8 cellular contexts compared by ENCODE assay signal in genomic region chr17:40111221-40112128, GRCh38. TPM values are rescaled to one million over a fixed set of nuclear protein-coding genes. Genes with fewer than 3 reads are reported as not detected.
DNase-seq lines count a peak whose midpoint lies in the region; ATAC-seq and TF ChIP-seq lines count a peak whose summit lies in the region.

No MANE protein-coding gene starts in this region.

- peak overlapping the region; percentile 69 for H3K27ac Mint-ChIP-seq in activated B cell treated with CpG ODN at 0.5 μM for 24 hours

- no peaks in the 10 kb centered on the region for H3K9me3 Mint-ChIP-seq in activated B cell treated with CpG ODN at 0.5 μM for 24 hours

- H3K4me1 Mint-ChIP-seq in activated B cell treated with CpG ODN at 0.5 μM for 24 hours = peaks cover 69% of the 10 kb centered on the region

- TF ChIP-seq CTCF in activated B cell treated with CpG ODN at 0.5 μM for 24 hours (IDR thresholded peaks at IDR 0.05) (no peak), choroid plexus epithelial cell (conservative IDR thresholded peaks at IDR 0.05; ENCODE audit: low read depth, low read length) (peak; percentile 82)

- H3K36me3 Mint-ChIP-seq in activated B cell treated with CpG ODN at 0.5 μM for 24 hours (ENCODE audit: low read depth) = no peaks in the 10 kb centered on the region

- intact Hi-C loops in activated B cell treated with CpG ODN at 0.5 μM for 24 hours (cut with micrococcal nuclease) = loop anchor here (1.0 to 5.0 kb wide), 7 partner anchors 12 to 98 kb away; partner anchors contain the start of gene THRA

- H3K4me3 ChIP-seq in choroid plexus epithelial cell (ENCODE audit: low read depth, low read length) = peak overlapping the region; percentile 26

- peak overlapping the region; percentile 51 for H3K4me3 Mint-ChIP-seq in activated B cell treated with CpG ODN at 0.5 μM for 24 hours

- CTCF ChIA-PET in activated B cell treated with CpG ODN at 0.5 μM for 24 hours (lab: Charles Lee) = interaction anchor here (0.6 to 6.8 kb wide), 18 partner anchors 8 to 183 kb away, joined by 3 to 116 read pairs (median 14); partner anchors contain the start of genes MED24, MSL1, NR1D1 and THRA

- POLR2A ChIA-PET in activated B cell treated with CpG ODN at 0.5 μM for 24 hours (lab: Charles Lee) = interaction anchor here (0.6 to 5.9 kb wide), 16 partner anchors 10 to 1566 kb away, joined by 3 to 113 read pairs (median 4); partner anchors contain the start of genes CASC3, MED24, MSL1 and NR1D1

- DNase-seq in GDM1 (lab: John Stamatoyannopoulos, UW) (peak; percentile 79), NCI-H345 treated with DMSO at 0.1 percent for 48 hours (lab: John Stamatoyannopoulos, UW; ENCODE audit: unreplicated experiment) (peak; percentile 65), activated B cell treated with CpG ODN at 0.5 μM for 24 hours (peak; percentile 56), choroid plexus epithelial cell (ENCODE audit: low read depth) (peak; percentile 92), kidney glomerular epithelial cell (lab: John Stamatoyannopoulos, UW) (peak; percentile 93)
- peak; percentile 82 for DNase-seq in stimulated activated CD4-positive, alpha-beta T cell treated with anti-CD3 and anti-CD28 coated beads, Interleukin-15, amount 100 ng/mL, for 24 hours

- ATAC-seq in HG03135 (IDR thresholded peaks at IDR 0.05; ENCODE audit: unreplicated experiment) = peak; percentile 47
- peak; percentile 58 for ATAC-seq in activated B cell treated with CpG ODN at 0.5 μM for 24 hours (ENCODE audit: low read depth)
- no peak for ATAC-seq in GM21825 (IDR thresholded peaks at IDR 0.05; ENCODE audit: unreplicated experiment)

- no peaks in the 10 kb centered on the region for H3K27me3 Mint-ChIP-seq in activated B cell treated with CpG ODN at 0.5 μM for 24 hours

RNA-seq across cellular contexts. Expression of gene MSL1, which starts 10.3 kb away (rescaled TPM):
- total RNA-seq in activated B cell treated with CpG ODN at 0.5 μM for 24 hours = 84.5 and 101 TPM in 2 replicates

RNA-seq across cellular contexts. Expression of gene NR1D1, which starts 11.1 kb away (rescaled TPM):
- total RNA-seq in activated B cell treated with CpG ODN at 0.5 μM for 24 hours = 5.5 and 6.1 TPM in 2 replicates

RNA-seq across cellular contexts. Expression of gene CASC3, which starts 28.9 kb away (rescaled TPM):
- 110 and 119 TPM in 2 replicates for total RNA-seq in activated B cell treated with CpG ODN at 0.5 μM for 24 hours

RNA-seq across cellular contexts. Expression of gene THRA, which starts 48.7 kb away (rescaled TPM):
- 5.4 and 5.9 TPM in 2 replicates for total RNA-seq in activated B cell treated with CpG ODN at 0.5 μM for 24 hours

RNA-seq across cellular contexts. Expression of gene MED24, which starts 57.3 kb away (rescaled TPM):
- total RNA-seq in activated B cell treated with CpG ODN at 0.5 μM for 24 hours = 110 and 127 TPM in 2 replicates
